17 cellular contexts compared by ENCODE assay signal in genomic region chr12:97637770-97638169, GRCh38.
DNase-seq lines count a peak whose midpoint lies in the region; ATAC-seq and TF ChIP-seq lines count a peak whose summit lies in the region.
"Had no signal": no experiment of that assay in that cellular context is flagged by ENCODE, and none has a peak within 500 bp of the region (broad histone marks: within the 10 kb centered on the region; RNA-seq: fewer than 3 reads in every experiment).

No MANE protein-coding gene starts in this region.

- no peak overlapping the region for H2BK12ac ChIP-seq in mesenchymal stem cell (ENCODE audit: low read length in 2 of 2)

- H3K4me3 ChIP-seq in mesenchymal stem cell (ENCODE audit: insufficient read depth in 1 of 2, low read depth in 1 of 2, low read length in 2 of 2): no peak overlapping the region
- no peak overlapping the region for H3K4me3 ChIP-seq in dorsolateral prefrontal cortex
- H3K4me3 ChIP-seq in effector memory CD4-positive, alpha-beta T cell (ENCODE audit: insufficient read depth, low read depth, low read length, poor library complexity, severe bottlenecking): no peak overlapping the region

- peaks cover 2% of the 10 kb centered on the region for H3K4me1 ChIP-seq in mesenchymal stem cell (ENCODE audit: control insufficient read depth, insufficient read depth, low read depth, low read length)
- H3K4me1 ChIP-seq in effector memory CD4-positive, alpha-beta T cell (ENCODE audit: control insufficient read depth, insufficient read depth, low read length, poor library complexity, severe bottlenecking): no peaks in the 10 kb centered on the region

- no peak overlapping the region for H2BK15ac ChIP-seq in mesenchymal stem cell (ENCODE audit: low read depth, poor library complexity, severe bottlenecking)

- WGBS in mesenchymal stem cell: 82% methylated on average over 3 of the region's 3 CpGs

- no peak overlapping the region for H4K91ac ChIP-seq in mesenchymal stem cell (ENCODE audit: low read length)

- no peak overlapping the region for H3K9ac ChIP-seq in mesenchymal stem cell (ENCODE audit: low read length)
- H3K9ac ChIP-seq: KMS-11 had no signal

- H2BK120ac ChIP-seq in mesenchymal stem cell (ENCODE audit: low read depth, low read length): no peak overlapping the region

- no peak overlapping the region for H2BK5ac ChIP-seq in mesenchymal stem cell (ENCODE audit: low read depth, low read length, poor library complexity, severe bottlenecking)

- no peaks in the 10 kb centered on the region for H3K36me3 ChIP-seq in mesenchymal stem cell (ENCODE audit: control insufficient read depth in 1 of 2, insufficient read depth in 2 of 2, low read depth in 1 of 2, low read length in 2 of 2)
- H3K36me3 ChIP-seq in effector memory CD4-positive, alpha-beta T cell (ENCODE audit: control insufficient read depth, insufficient read depth, low read length): no peaks in the 10 kb centered on the region

- peaks cover 2% of the 10 kb centered on the region for H3K9me3 ChIP-seq in mesenchymal stem cell (ENCODE audit: control insufficient read depth, low read length)
- no peaks in the 10 kb centered on the region for H3K9me3 ChIP-seq in effector memory CD4-positive, alpha-beta T cell (ENCODE audit: control insufficient read depth, low read length)

- no peak overlapping the region for H2AFZ ChIP-seq in mesenchymal stem cell (ENCODE audit: low read depth, low read length)

- no peak overlapping the region for H3K4me2 ChIP-seq in mesenchymal stem cell (ENCODE audit: low read length, poor library complexity, severe bottlenecking)
- H3K4me2 ChIP-seq: KMS-11 had no signal

- no peaks in the 10 kb centered on the region for H3K79me1 ChIP-seq in mesenchymal stem cell (replicated peaks; ENCODE audit: low read length, poor library complexity, severe bottlenecking)

- no peak overlapping the region for H3K14ac ChIP-seq in mesenchymal stem cell (ENCODE audit: low read length in 2 of 2)

- peak; percentile 5 for DNase-seq in Caki2 (ENCODE audit: low read depth)
- DNase-seq in NCI-H146 treated with DMSO at 0.1 percent for 48 hours (lab: John Stamatoyannopoulos, UW; ENCODE audit: unreplicated experiment): peak; percentile 83
- peak; percentile 25 for DNase-seq in astrocyte of the hippocampus (ENCODE audit: low read depth, low spot score)
- no peak for DNase-seq in mesenchymal stem cell
- DNase-seq in dorsolateral prefrontal cortex: no peak
- no peak for DNase-seq in effector memory CD4-positive, alpha-beta T cell
- no peak for DNase-seq in activated CD4-positive, alpha-beta T cell treated with anti-CD3 and anti-CD28 coated beads, Interleukin-2, amount 50 U/mL, for 1 hour
- DNase-seq: GF-D8, GOT3, NCI-H1048, NCI-H1694 treated with DMSO at 0.1 percent for 48 hours, NCI-H524 treated with DMSO at 0.1 percent for 48 hours had no signal

- no peak for ATAC-seq in HG03039 (IDR thresholded peaks at IDR 0.05; ENCODE audit: unreplicated experiment)
- ATAC-seq: HepG2 had no signal

- intact Hi-C loops in dorsolateral prefrontal cortex (cut with DNase I): no loop called here

- no peak overlapping the region for H3K4ac ChIP-seq in mesenchymal stem cell (ENCODE audit: low read depth in 1 of 2, low read length in 2 of 2)

- H3K27me3 ChIP-seq in mesenchymal stem cell (ENCODE audit: control insufficient read depth in 1 of 2, insufficient read depth in 1 of 2, low read length in 2 of 2): no peaks in the 10 kb centered on the region
- H3K27me3 ChIP-seq in dorsolateral prefrontal cortex: peaks cover 0 to 14% (median 0%) of the 10 kb centered on the region in 45 donors
- no peaks in the 10 kb centered on the region for H3K27me3 ChIP-seq in effector memory CD4-positive, alpha-beta T cell (replicated peaks; ENCODE audit: control insufficient read depth, insufficient read depth, low read length, poor library complexity, severe bottlenecking)

- no peak overlapping the region for H3K18ac ChIP-seq in mesenchymal stem cell (ENCODE audit: low read depth in 1 of 2, low read length in 2 of 2)

- no peak overlapping the region for H3K23ac ChIP-seq in mesenchymal stem cell (ENCODE audit: low read length in 2 of 2)

- H4K8ac ChIP-seq in mesenchymal stem cell (ENCODE audit: low read length): no peak overlapping the region

- in situ Hi-C loops in Caki2 (cut with HindIII; ENCODE audit: low pct_unique_long_range_greater_than_20kb, low sequenced_read_pairs): no loop called here

- no peak for TF ChIP-seq CTCF in dorsolateral prefrontal cortex (IDR thresholded peaks at IDR 0.05 in 54 of 56, conservative IDR thresholded peaks at IDR 0.05 in 2 of 56; ENCODE audit: low read depth in 1 of 56, partially characterized antibody in 56 of 56)

- H3K27ac ChIP-seq in mesenchymal stem cell (ENCODE audit: low read length, poor library complexity, severe bottlenecking) (peak overlapping the region; percentile 64), dorsolateral prefrontal cortex (no peak overlapping the region)
- H3K27ac ChIP-seq in effector memory CD4-positive, alpha-beta T cell (ENCODE audit: insufficient read depth, low read length, poor library complexity, severe bottlenecking): no peak overlapping the region
- H3K27ac ChIP-seq: C4-2B, KMS-11, RWPE1 had no signal

- peak overlapping the region; percentile 22 for H2AK5ac ChIP-seq in mesenchymal stem cell (ENCODE audit: low read length, severe bottlenecking)

Comparison
In these comparisons a context has a peak if more than half of its experiments do, and no peak if none do; other contexts are left out.
1. DNase-seq: peak in Caki2 (single experiment), NCI-H146 treated with DMSO at 0.1 percent for 48 hours (single experiment) and astrocyte of the hippocampus (single experiment); none in mesenchymal stem cell (single experiment), dorsolateral prefrontal cortex (0 of 10), effector memory CD4-positive, alpha-beta T cell (0 of 3) and activated CD4-positive, alpha-beta T cell treated with anti-CD3 and anti-CD28 coated beads, Interleukin-2, amount 50 U/mL, for 1 hour (single experiment).